Comparison of ENCODE assay signal across 8 cellular contexts in genomic region chr2:70994445-70995226, GRCh38. TPM values are rescaled to one million over a fixed set of nuclear protein-coding genes. Genes with fewer than 3 reads are reported as not detected.
DNase-seq lines count a peak whose midpoint lies in the region; ATAC-seq and TF ChIP-seq lines count a peak whose summit lies in the region.

TEX261 (minus strand) TSS chr2:70994873; CDS start chr2:70994757, 116 bp downstream.

- peak; percentile 81 to 85 for DNase-seq in AML-193 (lab: John Stamatoyannopoulos, UW)
- DNase-seq in NCI-H446 treated with DMSO at 0.1 percent for 48 hours (lab: John Stamatoyannopoulos, UW) = peak; percentile 69
- peak; percentile 85 for DNase-seq in activated CD4-positive, alpha-beta T cell treated with anti-CD3 and anti-CD28 coated beads for 24 hours (ENCODE audit: low read depth in 2 of 2)
- peak; percentile 97 for DNase-seq in chondrocyte (ENCODE audit: low spot score)
- peak; percentile 91 for DNase-seq in kidney tubule cell (ENCODE audit: low spot score)
- DNase-seq in stimulated activated CD4-positive, alpha-beta T cell treated with anti-CD3 and anti-CD28 coated beads, Interleukin-1b, Interleukin-23, amount 100 ng/mL, for 24 hours (ENCODE audit: low read depth in 4 of 4, low spot score in 1 of 4) = peak; percentile 78 to 88 (median 84)

- TF ChIP-seq CTCF in chondrocyte (IDR thresholded peaks at IDR 0.05) = peak; percentile 77

- H3K4me3 Mint-ChIP-seq in chondrocyte (ENCODE audit: unreplicated experiment) = peak within 1 kb of the TSS; percentile 96

- H3K36me3 Mint-ChIP-seq in chondrocyte (ENCODE audit: low read depth) = peaks cover 6% of the 10 kb centered on the region

- peaks cover 26% of the 10 kb centered on the region for H3K4me1 Mint-ChIP-seq in chondrocyte (ENCODE audit: low read depth)

- no peaks in the 10 kb centered on the region for H3K9me3 Mint-ChIP-seq in chondrocyte (ENCODE audit: low read depth)

- peak within 1 kb of the TSS; percentile 63 for H3K27ac Mint-ChIP-seq in chondrocyte (ENCODE audit: unreplicated experiment)

- H3K27me3 Mint-ChIP-seq in chondrocyte (ENCODE audit: low read depth) = peaks cover 2% of the 10 kb centered on the region

- peak; percentile 93 for ATAC-seq in GM19023 (IDR thresholded peaks at IDR 0.05; ENCODE audit: unreplicated experiment)
- peak; percentile 95 for ATAC-seq in HG03196 (IDR thresholded peaks at IDR 0.05; ENCODE audit: unreplicated experiment)

RNA-seq across cellular contexts. Expression of gene TEX261, which starts in this region (rescaled TPM):
- 54.1 to 57.3 TPM (median 56.8 TPM) in 3 replicates for total RNA-seq in chondrocyte

Comparison
In these comparisons a context has a peak if more than half of its experiments do, and no peak if none do; other contexts are left out.
1. Peak in every context shown above with its lines: DNase-seq and ATAC-seq.